ENCODE assay signal across 11 cellular contexts in the genomic region with DNA sequence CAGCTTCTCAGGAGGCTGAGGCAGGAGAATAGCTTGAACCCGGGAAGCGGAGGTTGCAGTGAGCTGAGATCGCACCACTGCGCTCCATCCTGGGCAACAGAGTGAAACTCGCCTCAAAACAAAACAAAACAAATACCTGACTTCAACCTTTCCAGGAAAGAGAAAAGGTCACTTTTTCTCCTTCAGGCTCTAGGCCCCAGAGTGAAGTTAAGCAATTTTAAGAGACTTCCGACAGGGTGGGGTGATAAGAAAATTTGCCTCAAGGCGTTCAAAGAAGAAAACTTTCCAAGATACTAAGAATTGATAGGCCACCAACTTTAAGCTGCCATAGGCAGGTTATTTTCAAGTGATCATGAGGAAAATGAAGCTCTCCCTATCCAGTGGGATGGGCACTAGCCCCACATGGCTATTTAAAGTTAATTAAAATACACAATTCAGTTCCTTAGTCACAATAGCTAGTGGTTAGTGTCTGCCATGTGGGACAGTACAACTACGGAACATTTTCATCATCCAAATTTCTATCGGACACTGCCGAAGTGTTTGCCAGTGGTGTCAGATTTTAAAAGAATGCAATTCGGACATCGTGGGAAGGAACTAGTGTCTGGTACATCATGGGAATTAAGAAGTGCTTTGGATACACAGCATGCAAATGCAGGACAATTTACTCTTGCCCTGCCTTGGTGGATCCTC. TPM values are rescaled to one million over a fixed set of nuclear protein-coding genes. Genes with fewer than 3 reads are reported as not detected.
DNase-seq lines count a peak whose midpoint lies in the region; ATAC-seq and TF ChIP-seq lines count a peak whose summit lies in the region.
"Had no signal": no experiment of that assay in that cellular context is flagged by ENCODE, and none has a peak within 500 bp of the region (broad histone marks: within the 10 kb centered on the region; RNA-seq: fewer than 3 reads in every experiment).

No MANE protein-coding gene starts in this region.

- H3K27ac ChIP-seq in IMR-90 (ENCODE audit: insufficient read depth, low read length) (peak overlapping the region; percentile 9; the same call in 1 of the 2 replicates), mammary epithelial cell (ENCODE audit: insufficient read depth, low read depth, low read length) (no peak overlapping the region)

- H3K4me1 Mint-ChIP-seq in CD14-positive monocyte = peaks cover 14% of the 10 kb centered on the region
- H3K4me1 Mint-ChIP-seq in natural killer cell treated with Interleukin-12 subunit alpha and Interleukin-12 subunit beta and Interleukin-15 and Interleukin-18, amount 100 ng/mL, for 72 hours (ENCODE audit: low read depth in 2 of 2) = peaks cover 18 to 23% of the 10 kb centered on the region in 2 donors

- H3K56ac ChIP-seq in IMR-90 (ENCODE audit: extremely low read depth, insufficient read depth, low read length) = no peak overlapping the region

- H2BK5ac ChIP-seq in IMR-90 (ENCODE audit: low read depth, low read length, poor library complexity, severe bottlenecking) = peak overlapping the region; percentile 38

- no peak overlapping the region for H4K91ac ChIP-seq in IMR-90 (ENCODE audit: insufficient read depth, low read depth, low read length)

- H3K9me1 ChIP-seq in IMR-90 (ENCODE audit: insufficient read depth, low read length) = no peaks in the 10 kb centered on the region

- no peak overlapping the region for H3K14ac ChIP-seq in IMR-90 (replicated peaks; ENCODE audit: low read depth, low read length)

- no peak overlapping the region for H2AK5ac ChIP-seq in IMR-90 (ENCODE audit: low read depth, low read length)

- H3K36me3 Mint-ChIP-seq in CD14-positive monocyte = peaks cover 38 to 50% of the 10 kb centered on the region in 2 donors
- peaks cover 12% of the 10 kb centered on the region for H3K36me3 Mint-ChIP-seq in natural killer cell treated with Interleukin-12 subunit alpha and Interleukin-12 subunit beta and Interleukin-15 and Interleukin-18, amount 100 ng/mL, for 72 hours

- TF ChIP-seq CTCF in CD14-positive monocyte (IDR thresholded peaks at IDR 0.05) (no peak), IMR-90 (conservative IDR thresholded peaks at IDR 0.05; ENCODE audit: low read depth, low read length) (no peak), mammary epithelial cell (conservative IDR thresholded peaks at IDR 0.05 in 1 of 2, IDR thresholded peaks at IDR 0.05 in 1 of 2; ENCODE audit: extremely low read depth in 1 of 2, insufficient read depth in 1 of 2, low read depth in 1 of 2, low read length in 2 of 2) (no peak)

- peaks cover 41% of the 10 kb centered on the region for H3K79me2 ChIP-seq in mammary epithelial cell (ENCODE audit: insufficient read depth, low read length)

- H2BK15ac ChIP-seq in IMR-90 (ENCODE audit: low read depth, low read length) = no peak overlapping the region

- peaks cover 0 to 24% of the 10 kb centered on the region in 2 experiments; a peak in 3 of 4 replicates for H3K79me1 ChIP-seq in IMR-90 (ENCODE audit: low read depth in 1 of 2, low read length in 2 of 2)

- BruUV-seq in IMR-90 (replicated peaks; lab: Mats Ljungman, UMichigan) (no TSS peak), mammary epithelial cell (replicated peaks; lab: Mats Ljungman, UMichigan) (no TSS peak)

- no peak overlapping the region; the same call in 1 of the 2 replicates for H3K4ac ChIP-seq in IMR-90 (ENCODE audit: low read depth, low read length)

- in situ Hi-C loops in IMR-90 (cut with MboI; ENCODE audit: low sequenced_read_pairs) = loop anchor here (5.0 to 10.0 kb wide), 2 partner anchors 131 to 1449 kb away; no protein-coding TSS in a partner anchor
- in situ Hi-C loops in mammary epithelial cell (cut with MboI; ENCODE audit: low sequenced_read_pairs in 2 of 2) = no loop called here

- TF ChIP-seq POLR2A in IMR-90 (IDR thresholded peaks at IDR 0.05; ENCODE audit: low read depth, low read length) = no peak

- H3K18ac ChIP-seq in IMR-90 (ENCODE audit: low read depth, low read length) = no peak overlapping the region

- H4K20me1 ChIP-seq in IMR-90 (ENCODE audit: insufficient read depth, low read length) (peaks cover 26% of the 10 kb centered on the region), mammary epithelial cell (ENCODE audit: insufficient read depth, low read length) (no peaks in the 10 kb centered on the region)

- POLR2A ChIA-PET in IMR-90 (lab: Charles Lee; ENCODE audit: unreplicated experiment) = no interaction called here

- H3K36me3 ChIP-seq in IMR-90 (ENCODE audit: control insufficient read depth, insufficient read depth, low read length) (peaks cover 34% of the 10 kb centered on the region), mammary epithelial cell (ENCODE audit: insufficient read depth, low read length) (peaks cover 7% of the 10 kb centered on the region)

- TF ChIP-seq RAD21 in IMR-90 (IDR thresholded peaks at IDR 0.05; ENCODE audit: low read length) = no peak

- H3K4me2 ChIP-seq in IMR-90 (ENCODE audit: low read depth, low read length) (no peak overlapping the region), mammary epithelial cell (ENCODE audit: insufficient read depth, low read depth, low read length) (peak overlapping the region; percentile 11)

- CTCF ChIA-PET in IMR-90 (lab: Yijun Ruan, JAX) = interaction anchor here (0.9 to 1.8 kb wide), 2 partner anchors 12 to 150 kb away, joined by 5 to 7 read pairs; no protein-coding TSS in a partner anchor
- CTCF ChIA-PET in mammary epithelial cell (lab: Charles Lee; ENCODE audit: low non-redundant PET) = no interaction called here

- DNase-seq in CD14-positive monocyte (ENCODE audit: low spot score) (no peak), IMR-90 (no peak), mammary epithelial cell (no peak), DMS53 treated with DMSO at 0.1 percent for 48 hours (lab: John Stamatoyannopoulos, UW; ENCODE audit: unreplicated experiment) (no peak)
- DNase-seq in natural killer cell treated with Interleukin-12 subunit alpha and Interleukin-12 subunit beta and Interleukin-15 and Interleukin-18, amount 100 ng/mL, for 72 hours (ENCODE audit: low spot score) = no peak
- no peak for DNase-seq in stimulated activated CD4-positive, alpha-beta T cell treated with anti-CD3 and anti-CD28 coated beads, Interleukin-4, amount 100 ng/mL, for 1 hour
- DNase-seq in stimulated activated CD4-positive, alpha-beta T cell treated with anti-CD3 and anti-CD28 coated beads, Interleukin-2, amount 100 ng/mL, for 48 hours = no peak
- DNase-seq in stimulated activated CD4-positive, alpha-beta T cell treated with anti-CD3 and anti-CD28 coated beads, Interleukin-4, amount 100 ng/mL, for 24 hours = no peak
- DNase-seq: esophagus squamous epithelium, NCI-H187 treated with DMSO at 0.1 percent for 48 hours, retina had no signal

- H4K5ac ChIP-seq in IMR-90 (ENCODE audit: low read depth, low read length) = no peak overlapping the region

- H3K23ac ChIP-seq in IMR-90 (ENCODE audit: low read depth, low read length) = no peak overlapping the region

- H4K8ac ChIP-seq in IMR-90 (ENCODE audit: low read depth in 2 of 2, low read length in 2 of 2) = no peak overlapping the region

- ATAC-seq in IMR-90 (ENCODE audit: low read depth) = no peak
- ATAC-seq in natural killer cell treated with Interleukin-12 subunit alpha and Interleukin-12 subunit beta and Interleukin-15 and Interleukin-18, amount 100 ng/mL, for 72 hours = no peak

- no peak overlapping the region for H2BK120ac ChIP-seq in IMR-90 (ENCODE audit: low read depth, low read length)

- no peak overlapping the region for H2AK9ac ChIP-seq in IMR-90 (replicated peaks; ENCODE audit: low read depth, low read length, poor library complexity)

- H3K27ac Mint-ChIP-seq in CD14-positive monocyte = peak overlapping the region; percentile 31 to 95 (median 50)
- peak overlapping the region; percentile 89 to 95 for H3K27ac Mint-ChIP-seq in natural killer cell treated with Interleukin-12 subunit alpha and Interleukin-12 subunit beta and Interleukin-15 and Interleukin-18, amount 100 ng/mL, for 72 hours

- peaks cover 0 to 2% (median 0%) of the 10 kb centered on the region in 7 donors for H3K9me3 Mint-ChIP-seq in CD14-positive monocyte
- H3K9me3 Mint-ChIP-seq in natural killer cell treated with Interleukin-12 subunit alpha and Interleukin-12 subunit beta and Interleukin-15 and Interleukin-18, amount 100 ng/mL, for 72 hours = no peaks in the 10 kb centered on the region

- no peak overlapping the region for H2AFZ ChIP-seq in IMR-90 (replicated peaks; ENCODE audit: low read length, poor library complexity)
- no peak overlapping the region for H2AFZ ChIP-seq in mammary epithelial cell (ENCODE audit: low read depth, low read length)

- WGBS in IMR-90 (ENCODE audit: extremely low coverage in 2 of 2, insufficient read length in 1 of 2), 2 experiments = 74% methylated on average over 3 of the region's 12 CpGs; no CpG with 5 or more reads in 1 of the 2 experiments
- WGBS in mammary epithelial cell (ENCODE audit: low coverage, missing lambda C conversion rate) = 64% methylated on average over 10 of the region's 12 CpGs

- peaks cover 5% of the 10 kb centered on the region; the same call in 1 of the 2 replicates for H3K4me1 ChIP-seq in IMR-90 (ENCODE audit: control insufficient read depth, insufficient read depth, low read length)
- peaks cover 7% of the 10 kb centered on the region for H3K4me1 ChIP-seq in mammary epithelial cell (ENCODE audit: insufficient read depth, low read length)

- H3K9me3 ChIP-seq in IMR-90 (ENCODE audit: control insufficient read depth, insufficient read depth, low read length) (no peaks in the 10 kb centered on the region), mammary epithelial cell (replicated peaks; ENCODE audit: insufficient read depth, low read length) (no peaks in the 10 kb centered on the region)
- H3K9me3 ChIP-seq: esophagus squamous epithelium had no signal

- H3K27me3 ChIP-seq in IMR-90 (ENCODE audit: control insufficient read depth, insufficient read depth, low read length) (0 out of 2 replicates have a peak, but pooled peaks cover under 1% of the 10 kb centered on the region), mammary epithelial cell (ENCODE audit: insufficient read depth, low read length) (no peaks in the 10 kb centered on the region)
- H3K27me3 ChIP-seq: esophagus squamous epithelium had no signal

- H3K4me3 Mint-ChIP-seq in CD14-positive monocyte = peak overlapping the region in 1 of 2 donors; percentile 82
- H3K4me3 Mint-ChIP-seq in natural killer cell treated with Interleukin-12 subunit alpha and Interleukin-12 subunit beta and Interleukin-15 and Interleukin-18, amount 100 ng/mL, for 72 hours = peak overlapping the region; percentile 78

- peaks cover 0 to 2% (median 0%) of the 10 kb centered on the region in 3 donors for H3K27me3 Mint-ChIP-seq in CD14-positive monocyte (ENCODE audit: low read depth in 3 of 3)
- H3K27me3 Mint-ChIP-seq in natural killer cell treated with Interleukin-12 subunit alpha and Interleukin-12 subunit beta and Interleukin-15 and Interleukin-18, amount 100 ng/mL, for 72 hours = peaks cover 0 to 2% of the 10 kb centered on the region in 2 donors

- dilution Hi-C loops in IMR-90 (cut with HindIII; ENCODE audit: low sequenced_read_pairs, unreplicated experiment) = no loop called here
- dilution Hi-C loops in mammary epithelial cell (cut with HindIII; ENCODE audit: low sequenced_read_pairs) = no loop called here

- H2BK20ac ChIP-seq in IMR-90 (ENCODE audit: low read depth, low read length) = no peak overlapping the region

- H3K9ac ChIP-seq in IMR-90 (ENCODE audit: low read depth, low read length) (no peak overlapping the region), mammary epithelial cell (ENCODE audit: insufficient read depth, low read length) (no peak overlapping the region)

- intact Hi-C loops in CD14-positive monocyte (cut with micrococcal nuclease) = no loop called here
- intact Hi-C loops in IMR-90 (cut with micrococcal nuclease) = loop anchor here (2.0 to 10.0 kb wide), 2 partner anchors 31 to 229 kb away; no protein-coding TSS in a partner anchor
- intact Hi-C loops in mammary epithelial cell (cut with micrococcal nuclease) = loop anchor here (10.0 kb wide), 1 partner anchor 1449 kb away; no protein-coding TSS in a partner anchor

- H3K4me3 ChIP-seq in IMR-90 (ENCODE audit: insufficient read depth, low read depth, low read length) (no peak overlapping the region), mammary epithelial cell (replicated peaks in 1 of 3; ENCODE audit: insufficient read depth in 1 of 3, low read depth in 2 of 3, low read length in 3 of 3) (no peak overlapping the region)
- H3K4me3 ChIP-seq: esophagus squamous epithelium had no signal

RNA-seq across cellular contexts. Expression of a gene that starts 33.0 kb away (rescaled TPM):
- 10 to 100 TPM; 70.8 to 75.4 TPM for polyA plus RNA-seq in CD14-positive monocyte
- 230 and 439 TPM in 2 replicates for total RNA-seq in IMR-90 (2012; rRNA removed)
- 166 and 176 TPM in 2 replicates for polyA plus RNA-seq in IMR-90 (2012; rRNA removed)
- 56.3 and 74.3 TPM in 2 replicates for polyA plus RNA-seq in IMR-90 (2012; cell fraction: cytosol; rRNA removed)
- 27.7 and 59.3 TPM in 2 replicates for polyA plus RNA-seq in IMR-90 (2012; cell fraction: nucleus; rRNA removed; ENCODE audit: low replicate concordance)
- total RNA-seq in mammary epithelial cell = 100 to 1,000 TPM in 1 of 2 donors, 10 to 100 TPM in 1; 63.3 to 128 TPM
- 90.7 TPM for polyA plus RNA-seq in mammary epithelial cell
- polyA minus RNA-seq in mammary epithelial cell = 62.2 TPM
- total RNA-seq in natural killer cell treated with Interleukin-12 subunit alpha and Interleukin-12 subunit beta and Interleukin-15 and Interleukin-18, amount 100 ng/mL, for 72 hours = 100 to 1,000 TPM; 119 to 127 TPM

RNA-seq across cellular contexts. Expression of a gene that starts 58.7 kb away (rescaled TPM):
- polyA plus RNA-seq in CD14-positive monocyte = not detected
- total RNA-seq in IMR-90 (2012; rRNA removed) = 0.18 and 0.28 TPM in 2 replicates
- polyA plus RNA-seq in IMR-90 (2012; rRNA removed) = 0.04 and 0.10 TPM in 2 replicates
- polyA plus RNA-seq in IMR-90 (2012; cell fraction: cytosol; rRNA removed) = 0.01 and 0.02 TPM in 2 replicates
- 0.03 and 0.28 TPM in 2 replicates for polyA plus RNA-seq in IMR-90 (2012; cell fraction: nucleus; rRNA removed; ENCODE audit: low replicate concordance)
- total RNA-seq in mammary epithelial cell = 1 to 10 TPM in 1 of 2 donors, under 1 TPM in 1; 0.83 to 2.0 TPM
- 1.2 TPM for polyA plus RNA-seq in mammary epithelial cell
- 2.3 TPM for polyA minus RNA-seq in mammary epithelial cell
- under 1 TPM; 0.10 to 0.45 TPM for total RNA-seq in natural killer cell treated with Interleukin-12 subunit alpha and Interleukin-12 subunit beta and Interleukin-15 and Interleukin-18, amount 100 ng/mL, for 72 hours

Comparison
In these comparisons a context has a peak if more than half of its experiments do, and no peak if none do; other contexts are left out.
1. intact Hi-C loops: an anchor here in IMR-90 (2.0 to 10.0 kb wide) and mammary epithelial cell (10.0 kb wide); none called in CD14-positive monocyte.